ENCODE assay signal across 18 cellular contexts in the genomic region with DNA sequence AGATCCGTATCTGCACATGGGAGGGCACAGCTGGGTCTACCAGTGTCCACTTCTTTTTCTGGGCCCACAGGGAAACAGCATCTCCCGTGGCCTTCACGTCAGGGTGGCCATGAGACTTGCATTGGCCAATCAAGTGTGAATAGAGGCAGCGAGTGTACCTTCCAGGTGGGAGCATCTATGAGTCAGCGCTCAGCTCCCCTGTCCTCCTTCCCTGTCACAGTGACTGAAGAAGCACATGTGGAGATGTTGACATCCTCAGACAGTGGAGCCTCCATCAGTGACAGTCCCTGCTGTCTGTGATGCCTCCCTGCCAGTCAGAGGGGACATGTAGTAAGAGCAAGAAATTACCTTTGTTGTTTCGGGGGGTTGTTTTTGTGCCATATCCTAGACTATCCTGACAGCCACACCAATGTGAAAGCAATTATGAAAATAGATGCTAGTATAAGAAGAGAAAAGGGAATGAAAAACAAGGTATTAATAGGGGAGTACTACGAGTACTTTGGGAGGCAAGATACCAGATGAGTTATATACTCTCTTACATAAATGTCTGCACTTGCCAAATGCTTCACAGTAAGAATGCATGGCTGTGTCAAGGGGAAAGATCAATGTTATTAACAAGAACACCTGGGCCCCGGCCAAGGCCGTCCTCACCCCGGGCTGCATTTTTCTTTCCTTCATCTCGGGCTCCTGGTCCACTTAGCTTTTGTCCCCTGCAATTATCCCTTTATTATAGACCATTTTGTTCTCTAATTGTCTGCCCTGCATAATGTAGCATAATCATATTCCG.
"Had no signal": no experiment of that assay in that cellular context is flagged by ENCODE, and none has a peak within 500 bp of the region (broad histone marks: within the 10 kb centered on the region; RNA-seq: fewer than 3 reads in every experiment).

No MANE protein-coding gene starts in this region.

- FAIRE-seq: urothelium cell line had no signal

- H3K27me3 ChIP-seq: brain microvascular endothelial cell, gastrocnemius medialis, thyroid gland had no signal

- H3K4me1 Mint-ChIP-seq: activated CD4-positive, alpha-beta T cell treated with anti-CD3 and anti-CD28 coated beads, Interleukin-2, amount 10 ng/mL, durations not matched to agents 7 days and 5 days; naive B cell; stimulated activated naive B cell treated with anti-CD40 and anti-IgM and Interleukin-4, amounts not matched to agents 10 μg/mL and 1 μg/mL and 100 μg/mL, for 72 hours had no signal

- H3K27me3 Mint-ChIP-seq: activated CD4-positive, alpha-beta T cell treated with anti-CD3 and anti-CD28 coated beads, Interleukin-2, amount 10 ng/mL, durations not matched to agents 7 days and 5 days had no signal

- H3K9me3 ChIP-seq: gastrocnemius medialis, thyroid gland had no signal

- H3K36me3 Mint-ChIP-seq: activated naive CD8-positive, alpha-beta T cell; naive B cell; stimulated activated naive B cell treated with anti-CD40 and anti-IgM and Interleukin-4, amounts not matched to agents 10 μg/mL and 1 μg/mL and 100 μg/mL, for 72 hours had no signal

- DNase-seq: activated CD4-positive, alpha-beta T cell treated with anti-CD3 and anti-CD28 coated beads, Interleukin-2, amount 10 ng/mL, durations not matched to agents 7 days and 5 days; activated CD8-positive, alpha-beta memory T cell treated with anti-CD3 and anti-CD28 coated beads, Interleukin-2, amount 50 U/mL, for 48 hours; activated gamma-delta T cell treated with Interleukin-2 at 50 U/mL for 16 hours; brain microvascular endothelial cell; cerebellar nuclear complex; effector memory CD8-positive, alpha-beta T cell; gastrocnemius medialis; mammary epithelial cell; naive B cell; retina; stimulated activated CD4-positive, alpha-beta T cell treated with anti-CD3 and anti-CD28 coated beads, Interleukin-15, amount 100 ng/mL, for 24 hours; stimulated activated CD4-positive, alpha-beta T cell treated with anti-CD3 and anti-CD28 coated beads, Interleukin-4, amount 100 ng/mL, for 1 hour; stimulated activated naive B cell treated with anti-CD40 and anti-IgM and Interleukin-4, amounts not matched to agents 10 μg/mL and 1 μg/mL and 100 μg/mL, for 72 hours; thyroid gland had no signal

- H3K27ac Mint-ChIP-seq: activated CD4-positive, alpha-beta T cell treated with anti-CD3 and anti-CD28 coated beads, Interleukin-2, amount 10 ng/mL, durations not matched to agents 7 days and 5 days; activated naive CD8-positive, alpha-beta T cell; dendritic cell treated with granulocyte-macrophage colony-stimulating factor and Interleukin-4, amounts not matched to agents 40 ng/mL and 50 ng/mL, for 4 days; effector memory CD8-positive, alpha-beta T cell; naive B cell; stimulated activated naive B cell treated with anti-CD40 and anti-IgM and Interleukin-4, amounts not matched to agents 10 μg/mL and 1 μg/mL and 100 μg/mL, for 72 hours had no signal

- H3K4me3 ChIP-seq: gastrocnemius medialis, skin epidermis, thyroid gland had no signal

- H3K27ac ChIP-seq: brain microvascular endothelial cell, gastrocnemius medialis, skin epidermis, thyroid gland had no signal

- ATAC-seq: effector memory CD8-positive, alpha-beta T cell; gastrocnemius medialis; stimulated activated naive B cell treated with anti-CD40 and anti-IgM and Interleukin-4, amounts not matched to agents 10 μg/mL and 1 μg/mL and 100 μg/mL, for 72 hours had no signal

- H3K4me1 ChIP-seq: gastrocnemius medialis, thyroid gland had no signal

- H3K9me3 Mint-ChIP-seq: activated CD4-positive, alpha-beta T cell treated with anti-CD3 and anti-CD28 coated beads, Interleukin-2, amount 10 ng/mL, durations not matched to agents 7 days and 5 days; dendritic cell treated with granulocyte-macrophage colony-stimulating factor and Interleukin-4, amounts not matched to agents 40 ng/mL and 50 ng/mL, for 4 days; effector memory CD8-positive, alpha-beta T cell; naive B cell; stimulated activated naive B cell treated with anti-CD40 and anti-IgM and Interleukin-4, amounts not matched to agents 10 μg/mL and 1 μg/mL and 100 μg/mL, for 72 hours had no signal

- H3K4me3 Mint-ChIP-seq: activated CD4-positive, alpha-beta T cell treated with anti-CD3 and anti-CD28 coated beads, Interleukin-2, amount 10 ng/mL, durations not matched to agents 7 days and 5 days; activated naive CD8-positive, alpha-beta T cell; dendritic cell treated with granulocyte-macrophage colony-stimulating factor and Interleukin-4, amounts not matched to agents 40 ng/mL and 50 ng/mL, for 4 days; effector memory CD8-positive, alpha-beta T cell; naive B cell; stimulated activated naive B cell treated with anti-CD40 and anti-IgM and Interleukin-4, amounts not matched to agents 10 μg/mL and 1 μg/mL and 100 μg/mL, for 72 hours had no signal
